In the genomic region with DNA sequence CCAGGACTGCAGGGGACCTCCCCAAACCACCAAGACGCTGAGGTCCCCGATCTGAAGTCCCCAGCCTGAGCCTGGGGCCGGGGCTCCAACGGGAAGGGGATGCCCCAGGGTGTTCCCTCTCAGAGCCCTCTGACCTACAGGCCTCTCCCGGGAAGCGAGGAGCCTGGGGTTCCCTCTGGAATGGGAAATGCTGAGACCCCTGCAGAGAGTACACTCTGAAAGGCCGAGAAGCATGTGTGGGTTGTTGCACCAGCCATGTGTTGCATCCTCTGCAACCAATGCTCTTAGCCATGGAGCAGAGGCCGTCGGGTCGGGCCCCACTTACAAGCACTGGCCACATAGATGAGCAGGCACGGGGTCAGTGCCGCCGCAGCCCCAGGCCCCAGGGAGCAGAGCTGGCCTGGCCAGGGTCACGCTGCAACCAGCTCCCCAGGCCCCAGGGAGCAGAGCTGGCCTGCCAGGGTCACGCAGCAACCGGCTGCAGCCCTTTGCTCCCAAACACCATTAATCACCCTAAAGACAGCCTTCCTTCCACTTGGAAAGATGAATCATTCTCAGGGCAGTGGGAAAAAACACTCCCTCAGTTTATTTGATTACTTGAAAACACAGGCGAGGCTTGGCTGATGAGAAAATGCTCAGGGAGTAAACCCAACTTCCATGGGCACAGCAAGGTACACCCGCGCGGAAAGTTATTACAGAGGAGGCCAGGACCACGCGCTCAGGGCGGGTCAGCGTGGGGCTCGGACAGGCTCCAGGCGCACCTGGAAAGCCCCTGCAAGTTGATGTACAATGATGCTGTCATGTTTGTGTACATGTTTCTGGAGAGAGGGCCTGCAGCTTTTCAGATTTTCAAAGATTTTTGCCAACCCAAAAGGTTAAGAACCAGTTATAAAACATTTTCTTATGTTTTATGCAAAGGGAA, we compare ENCODE assay signal across 1 cellular context.
TF ChIP-seq lines count a peak whose summit lies in the region.

No MANE protein-coding gene starts in this region.

TF ChIP-seq in HepG2, 621 proteins besides CTCF, POLR2A, EP300 and RAD21 (continued from another document and continues in another):
- TF ChIP-seq, protein P1, sequence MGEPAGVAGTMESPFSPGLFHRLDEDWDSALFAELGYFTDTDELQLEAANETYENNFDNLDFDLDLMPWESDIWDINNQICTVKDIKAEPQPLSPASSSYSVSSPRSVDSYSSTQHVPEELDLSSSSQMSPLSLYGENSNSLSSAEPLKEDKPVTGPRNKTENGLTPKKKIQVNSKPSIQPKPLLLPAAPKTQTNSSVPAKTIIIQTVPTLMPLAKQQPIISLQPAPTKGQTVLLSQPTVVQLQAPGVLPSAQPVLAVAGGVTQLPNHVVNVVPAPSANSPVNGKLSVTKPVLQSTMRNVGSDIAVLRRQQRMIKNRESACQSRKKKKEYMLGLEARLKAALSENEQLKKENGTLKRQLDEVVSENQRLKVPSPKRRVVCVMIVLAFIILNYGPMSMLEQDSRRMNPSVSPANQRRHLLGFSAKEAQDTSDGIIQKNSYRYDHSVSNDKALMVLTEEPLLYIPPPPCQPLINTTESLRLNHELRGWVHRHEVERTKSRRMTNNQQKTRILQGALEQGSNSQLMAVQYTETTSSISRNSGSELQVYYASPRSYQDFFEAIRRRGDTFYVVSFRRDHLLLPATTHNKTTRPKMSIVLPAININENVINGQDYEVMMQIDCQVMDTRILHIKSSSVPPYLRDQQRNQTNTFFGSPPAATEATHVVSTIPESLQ (CRISPR knock-in tag; conservative IDR thresholded peaks at IDR 0.05) = 0 out of 2 replicates have a peak, but pooled peaks have one; percentile 49
- no peak for TF ChIP-seq SYNCRIP (IDR thresholded peaks at IDR 0.05; ENCODE audit: insufficient read depth, low read depth, low read length)
- TF ChIP-seq, protein P2, sequence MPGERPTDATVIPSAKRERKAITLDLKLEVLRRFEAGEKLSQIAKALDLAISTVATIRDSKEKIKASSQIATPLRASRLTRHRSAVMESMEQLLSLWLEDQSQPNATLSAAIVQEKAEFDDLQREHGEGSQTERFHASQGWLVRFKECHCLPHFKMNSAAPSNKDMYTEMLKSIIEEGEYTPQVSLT (CRISPR knock-in tag; IDR thresholded peaks at IDR 0.05; ENCODE audit: borderline replicate concordance, low read depth) = no peak
- TF ChIP-seq ZNF354B (CRISPR knock-in tag; IDR thresholded peaks at IDR 0.05) = no peak
- TF ChIP-seq ZNF251 (CRISPR knock-in tag; IDR thresholded peaks at IDR 0.05) = no peak
- TF ChIP-seq ZNF724P (CRISPR knock-in tag; IDR thresholded peaks at IDR 0.05; ENCODE audit: borderline replicate concordance) = peak; percentile 76; the same call in 1 of the 2 replicates
- no peak for TF ChIP-seq KDM5A (IDR thresholded peaks at IDR 0.05; ENCODE audit: borderline replicate concordance, low read length)
- TF ChIP-seq KDM2A (CRISPR knock-in tag; IDR thresholded peaks at IDR 0.05; ENCODE audit: borderline replicate concordance, low read depth) = no peak
- TF ChIP-seq ZNF746 (CRISPR knock-in tag; IDR thresholded peaks at IDR 0.05) = 0 out of 2 replicates have a peak, but pooled peaks have one; percentile 20
- peak; percentile 56; the same call in 1 of the 2 replicates for TF ChIP-seq ZMYM4 (CRISPR knock-in tag; IDR thresholded peaks at IDR 0.05)
- TF ChIP-seq, protein P3, sequence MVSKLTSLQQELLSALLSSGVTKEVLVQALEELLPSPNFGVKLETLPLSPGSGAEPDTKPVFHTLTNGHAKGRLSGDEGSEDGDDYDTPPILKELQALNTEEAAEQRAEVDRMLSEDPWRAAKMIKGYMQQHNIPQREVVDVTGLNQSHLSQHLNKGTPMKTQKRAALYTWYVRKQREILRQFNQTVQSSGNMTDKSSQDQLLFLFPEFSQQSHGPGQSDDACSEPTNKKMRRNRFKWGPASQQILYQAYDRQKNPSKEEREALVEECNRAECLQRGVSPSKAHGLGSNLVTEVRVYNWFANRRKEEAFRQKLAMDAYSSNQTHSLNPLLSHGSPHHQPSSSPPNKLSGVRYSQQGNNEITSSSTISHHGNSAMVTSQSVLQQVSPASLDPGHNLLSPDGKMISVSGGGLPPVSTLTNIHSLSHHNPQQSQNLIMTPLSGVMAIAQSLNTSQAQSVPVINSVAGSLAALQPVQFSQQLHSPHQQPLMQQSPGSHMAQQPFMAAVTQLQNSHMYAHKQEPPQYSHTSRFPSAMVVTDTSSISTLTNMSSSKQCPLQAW (CRISPR knock-in tag; IDR thresholded peaks at IDR 0.05) = 0 out of 2 replicates have a peak, but pooled peaks have one; percentile 15
- peak; percentile 72 for TF ChIP-seq RXRB (CRISPR knock-in tag; IDR thresholded peaks at IDR 0.05; ENCODE audit: borderline replicate concordance)
- TF ChIP-seq, protein P4, sequence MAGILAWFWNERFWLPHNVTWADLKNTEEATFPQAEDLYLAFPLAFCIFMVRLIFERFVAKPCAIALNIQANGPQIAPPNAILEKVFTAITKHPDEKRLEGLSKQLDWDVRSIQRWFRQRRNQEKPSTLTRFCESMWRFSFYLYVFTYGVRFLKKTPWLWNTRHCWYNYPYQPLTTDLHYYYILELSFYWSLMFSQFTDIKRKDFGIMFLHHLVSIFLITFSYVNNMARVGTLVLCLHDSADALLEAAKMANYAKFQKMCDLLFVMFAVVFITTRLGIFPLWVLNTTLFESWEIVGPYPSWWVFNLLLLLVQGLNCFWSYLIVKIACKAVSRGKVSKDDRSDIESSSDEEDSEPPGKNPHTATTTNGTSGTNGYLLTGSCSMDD (CRISPR knock-in tag; IDR thresholded peaks at IDR 0.05) = no peak
- TF ChIP-seq HOXA5 (CRISPR knock-in tag; IDR thresholded peaks at IDR 0.05) = peak; percentile 99
- 0 out of 2 replicates have a peak, but pooled peaks have one; percentile 54 for TF ChIP-seq ZNF713 (CRISPR knock-in tag; IDR thresholded peaks at IDR 0.05)
- TF ChIP-seq KLF16 (CRISPR knock-in tag; IDR thresholded peaks at IDR 0.05) = 0 out of 4 replicates have a peak, but pooled peaks of 1 of the 2 experiments have one; percentile 20
- TF ChIP-seq PPARG (CRISPR knock-in tag; conservative IDR thresholded peaks at IDR 0.05) = 0 out of 2 replicates have a peak, but pooled peaks have one; percentile 37
- no peak for TF ChIP-seq NCOA5 (CRISPR knock-in tag; IDR thresholded peaks at IDR 0.05)
- TF ChIP-seq ZNF709 (CRISPR knock-in tag; IDR thresholded peaks at IDR 0.05) = no peak
- TF ChIP-seq, protein P5, sequence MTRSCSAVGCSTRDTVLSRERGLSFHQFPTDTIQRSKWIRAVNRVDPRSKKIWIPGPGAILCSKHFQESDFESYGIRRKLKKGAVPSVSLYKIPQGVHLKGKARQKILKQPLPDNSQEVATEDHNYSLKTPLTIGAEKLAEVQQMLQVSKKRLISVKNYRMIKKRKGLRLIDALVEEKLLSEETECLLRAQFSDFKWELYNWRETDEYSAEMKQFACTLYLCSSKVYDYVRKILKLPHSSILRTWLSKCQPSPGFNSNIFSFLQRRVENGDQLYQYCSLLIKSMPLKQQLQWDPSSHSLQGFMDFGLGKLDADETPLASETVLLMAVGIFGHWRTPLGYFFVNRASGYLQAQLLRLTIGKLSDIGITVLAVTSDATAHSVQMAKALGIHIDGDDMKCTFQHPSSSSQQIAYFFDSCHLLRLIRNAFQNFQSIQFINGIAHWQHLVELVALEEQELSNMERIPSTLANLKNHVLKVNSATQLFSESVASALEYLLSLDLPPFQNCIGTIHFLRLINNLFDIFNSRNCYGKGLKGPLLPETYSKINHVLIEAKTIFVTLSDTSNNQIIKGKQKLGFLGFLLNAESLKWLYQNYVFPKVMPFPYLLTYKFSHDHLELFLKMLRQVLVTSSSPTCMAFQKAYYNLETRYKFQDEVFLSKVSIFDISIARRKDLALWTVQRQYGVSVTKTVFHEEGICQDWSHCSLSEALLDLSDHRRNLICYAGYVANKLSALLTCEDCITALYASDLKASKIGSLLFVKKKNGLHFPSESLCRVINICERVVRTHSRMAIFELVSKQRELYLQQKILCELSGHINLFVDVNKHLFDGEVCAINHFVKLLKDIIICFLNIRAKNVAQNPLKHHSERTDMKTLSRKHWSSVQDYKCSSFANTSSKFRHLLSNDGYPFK (CRISPR knock-in tag; IDR thresholded peaks at IDR 0.05; ENCODE audit: borderline replicate concordance) = peak; percentile 64
- TF ChIP-seq POGZ (CRISPR knock-in tag; IDR thresholded peaks at IDR 0.05) = peak; percentile 67
- peak; percentile 86 for TF ChIP-seq ZNF292 (CRISPR knock-in tag; IDR thresholded peaks at IDR 0.05; ENCODE audit: borderline replicate concordance, low read depth)
- peak; percentile 99 for TF ChIP-seq MEIS2 (CRISPR knock-in tag; IDR thresholded peaks at IDR 0.05)
- TF ChIP-seq ZFX (CRISPR knock-in tag; IDR thresholded peaks at IDR 0.05; ENCODE audit: low read depth) = peak; percentile 75
- no peak for TF ChIP-seq WIZ (CRISPR knock-in tag; IDR thresholded peaks at IDR 0.05)
- TF ChIP-seq RNF2 (conservative IDR thresholded peaks at IDR 0.05; ENCODE audit: low read depth) = no peak
- TF ChIP-seq SAP130 (CRISPR knock-in tag; IDR thresholded peaks at IDR 0.05; ENCODE audit: low read depth) = peak; percentile 44; the same call in 1 of the 2 replicates
- TF ChIP-seq SNAI1 (CRISPR knock-in tag; IDR thresholded peaks at IDR 0.05; ENCODE audit: borderline replicate concordance) = no peak
- no peak for TF ChIP-seq EZH2 (conservative IDR thresholded peaks at IDR 0.05; ENCODE audit: low read depth, low read length)
- TF ChIP-seq U2AF2 (IDR thresholded peaks at IDR 0.05; ENCODE audit: low read depth, low read length) = no peak
- no peak for TF ChIP-seq ZNF20 (CRISPR knock-in tag; IDR thresholded peaks at IDR 0.05)
- peak; percentile 64 for TF ChIP-seq MED1 (CRISPR knock-in tag; IDR thresholded peaks at IDR 0.05)
- no peak for TF ChIP-seq U2AF1 (optimal IDR thresholded peaks at IDR 0.05; ENCODE audit: low read depth, low read length)
- TF ChIP-seq PRPF4 (IDR thresholded peaks at IDR 0.05; ENCODE audit: low read depth, low read length, poor library complexity, severe bottlenecking) = no peak
- TF ChIP-seq ZSCAN9 (CRISPR knock-in tag; IDR thresholded peaks at IDR 0.05; ENCODE audit: borderline replicate concordance) = no peak
- TF ChIP-seq, protein P6, sequence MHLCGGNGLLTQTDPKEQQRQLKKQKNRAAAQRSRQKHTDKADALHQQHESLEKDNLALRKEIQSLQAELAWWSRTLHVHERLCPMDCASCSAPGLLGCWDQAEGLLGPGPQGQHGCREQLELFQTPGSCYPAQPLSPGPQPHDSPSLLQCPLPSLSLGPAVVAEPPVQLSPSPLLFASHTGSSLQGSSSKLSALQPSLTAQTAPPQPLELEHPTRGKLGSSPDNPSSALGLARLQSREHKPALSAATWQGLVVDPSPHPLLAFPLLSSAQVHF (CRISPR knock-in tag; IDR thresholded peaks at IDR 0.05) = no peak
- TF ChIP-seq FOXC1 (CRISPR knock-in tag; IDR thresholded peaks at IDR 0.05; ENCODE audit: borderline replicate concordance) = 0 out of 2 replicates have a peak, but pooled peaks have one; percentile 45
- TF ChIP-seq, protein P7, sequence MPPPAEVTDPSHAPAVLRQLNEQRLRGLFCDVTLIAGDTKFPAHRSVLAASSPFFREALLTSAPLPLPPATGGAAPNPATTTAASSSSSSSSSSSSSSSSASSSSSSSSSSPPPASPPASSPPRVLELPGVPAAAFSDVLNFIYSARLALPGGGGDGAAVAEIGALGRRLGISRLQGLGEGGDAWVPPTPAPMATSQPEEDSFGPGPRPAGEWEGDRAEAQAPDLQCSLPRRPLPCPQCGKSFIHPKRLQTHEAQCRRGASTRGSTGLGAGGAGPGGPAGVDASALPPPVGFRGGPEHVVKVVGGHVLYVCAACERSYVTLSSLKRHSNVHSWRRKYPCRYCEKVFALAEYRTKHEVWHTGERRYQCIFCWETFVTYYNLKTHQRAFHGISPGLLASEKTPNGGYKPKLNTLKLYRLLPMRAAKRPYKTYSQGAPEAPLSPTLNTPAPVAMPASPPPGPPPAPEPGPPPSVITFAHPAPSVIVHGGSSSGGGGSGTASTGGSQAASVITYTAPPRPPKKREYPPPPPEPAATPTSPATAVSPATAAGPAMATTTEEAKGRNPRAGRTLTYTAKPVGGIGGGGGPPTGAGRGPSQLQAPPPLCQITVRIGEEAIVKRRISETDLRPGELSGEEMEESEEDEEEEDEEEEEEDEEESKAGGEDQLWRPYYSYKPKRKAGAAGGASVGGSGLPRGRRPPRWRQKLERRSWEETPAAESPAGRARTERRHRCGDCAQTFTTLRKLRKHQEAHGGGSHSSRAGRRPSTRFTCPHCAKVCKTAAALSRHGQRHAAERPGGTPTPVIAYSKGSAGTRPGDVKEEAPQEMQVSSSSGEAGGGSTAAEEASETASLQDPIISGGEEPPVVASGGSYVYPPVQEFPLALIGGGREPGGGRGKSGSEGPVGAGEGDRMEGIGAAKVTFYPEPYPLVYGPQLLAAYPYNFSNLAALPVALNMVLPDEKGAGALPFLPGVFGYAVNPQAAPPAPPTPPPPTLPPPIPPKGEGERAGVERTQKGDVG (CRISPR knock-in tag; IDR thresholded peaks at IDR 0.05; ENCODE audit: borderline replicate concordance) = peak; percentile 88; the same call in 1 of the 2 replicates
- no peak for TF ChIP-seq HNRNPK (IDR thresholded peaks at IDR 0.05; ENCODE audit: low read depth, low read length, poor library complexity, severe bottlenecking)
- TF ChIP-seq CREB1 (IDR thresholded peaks at IDR 0.05) = no peak
- no peak for TF ChIP-seq CREB1 (CRISPR knock-in tag; IDR thresholded peaks at IDR 0.05)
- TF ChIP-seq FOXP1 (IDR thresholded peaks at IDR 0.05) = no peak
- peak; percentile 70 for TF ChIP-seq FOXP1 (CRISPR knock-in tag; IDR thresholded peaks at IDR 0.05)
- TF ChIP-seq HIVEP1 (CRISPR knock-in tag; IDR thresholded peaks at IDR 0.05) = 0 out of 2 replicates have a peak, but pooled peaks have one; percentile 19
- TF ChIP-seq, protein P8, sequence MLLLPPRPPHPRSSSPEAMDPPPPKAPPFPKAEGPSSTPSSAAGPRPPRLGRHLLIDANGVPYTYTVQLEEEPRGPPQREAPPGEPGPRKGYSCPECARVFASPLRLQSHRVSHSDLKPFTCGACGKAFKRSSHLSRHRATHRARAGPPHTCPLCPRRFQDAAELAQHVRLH (CRISPR knock-in tag; IDR thresholded peaks at IDR 0.05; ENCODE audit: borderline replicate concordance, low read depth) = peak; percentile 60; the same call in 1 of the 2 replicates
- TF ChIP-seq ZSCAN31 (CRISPR knock-in tag; IDR thresholded peaks at IDR 0.05; ENCODE audit: low read depth) = no peak
- no peak for TF ChIP-seq ZNF121 (CRISPR knock-in tag; IDR thresholded peaks at IDR 0.05)
- TF ChIP-seq MAZ (IDR thresholded peaks at IDR 0.05; ENCODE audit: borderline replicate concordance, low read depth, low read length) = no peak
- 0 out of 2 replicates have a peak, but pooled peaks have one; percentile 20 for TF ChIP-seq MAZ (CRISPR knock-in tag; IDR thresholded peaks at IDR 0.05; ENCODE audit: low read depth)
- no peak for TF ChIP-seq TCF12 (IDR thresholded peaks at IDR 0.05)
- 0 out of 2 replicates have a peak, but pooled peaks have one; percentile 65 for TF ChIP-seq TCF12 (CRISPR knock-in tag; IDR thresholded peaks at IDR 0.05)
- peak; percentile 58; the same call in 1 of the 2 replicates for TF ChIP-seq MYC (CRISPR knock-in tag; IDR thresholded peaks at IDR 0.05; ENCODE audit: borderline replicate concordance)
- TF ChIP-seq, protein P9, sequence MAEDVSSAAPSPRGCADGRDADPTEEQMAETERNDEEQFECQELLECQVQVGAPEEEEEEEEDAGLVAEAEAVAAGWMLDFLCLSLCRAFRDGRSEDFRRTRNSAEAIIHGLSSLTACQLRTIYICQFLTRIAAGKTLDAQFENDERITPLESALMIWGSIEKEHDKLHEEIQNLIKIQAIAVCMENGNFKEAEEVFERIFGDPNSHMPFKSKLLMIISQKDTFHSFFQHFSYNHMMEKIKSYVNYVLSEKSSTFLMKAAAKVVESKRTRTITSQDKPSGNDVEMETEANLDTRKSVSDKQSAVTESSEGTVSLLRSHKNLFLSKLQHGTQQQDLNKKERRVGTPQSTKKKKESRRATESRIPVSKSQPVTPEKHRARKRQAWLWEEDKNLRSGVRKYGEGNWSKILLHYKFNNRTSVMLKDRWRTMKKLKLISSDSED (CRISPR knock-in tag; IDR thresholded peaks at IDR 0.05) = no peak
